Comparison of ENCODE assay signal across 8 cellular contexts in genomic region chr19:1875265-1875645, GRCh38. TPM values are rescaled to one million over a fixed set of nuclear protein-coding genes. Genes with fewer than 3 reads are reported as not detected.
DNase-seq lines count a peak whose midpoint lies in the region; ATAC-seq and TF ChIP-seq lines count a peak whose summit lies in the region.
"Not testable (repeated sequence)": the region's sequence is repeated elsewhere in the genome, so short reads cannot be mapped to it uniquely, and the experiment has no call there.

No MANE protein-coding gene starts in this region.

- not testable (repeated sequence) for DNase-seq in AG09309 (ENCODE audit: low read depth); H9; activated T-helper 1 cell treated with anti-CD3 and anti-CD28 coated beads, Interleukin-12 subunit alpha, Interleukin-12 subunit beta, Interleukin-2, Interleukin-4 antibody, amounts not matched to agents 30 ng/mL and 10 ng/mL and 1 ng/mL, durations not matched to agents 14 hours and 24 hours and 36 hours (ENCODE audit: low spot score); iPS DF 6.9 (ENCODE audit: low read depth, low spot score); naive thymus-derived CD8-positive, alpha-beta T cell
- peak; percentile 44 for DNase-seq in OCI-M1 (lab: John Stamatoyannopoulos, UW)

- WGBS in H9 (ENCODE audit: extremely low coverage, insufficient read length, low lambda C conversion rate) = no CpG with 5 or more reads among the region's 11 CpGs
- no CpG with 5 or more reads among the region's 11 CpGs for WGBS in iPS DF 6.9 (ENCODE audit: insufficient coverage, insufficient read length)

- not testable (repeated sequence) for H3K9me3 ChIP-seq in H9 (ENCODE audit: control insufficient read depth, low read depth, low read length); iPS DF 6.9 (ENCODE audit: control insufficient read depth, insufficient read depth, low read length)

- H4K20me1 ChIP-seq in H9 (ENCODE audit: control insufficient read depth, insufficient read depth, insufficient read length) = not testable (repeated sequence)

- not testable (repeated sequence) for H4K5ac ChIP-seq in H9 (ENCODE audit: insufficient read length, low read depth, low read length)

- H3K4me1 Mint-ChIP-seq in H9 = peaks cover 14 to 15% of the 10 kb centered on the region in 2 experiments
- H3K4me1 Mint-ChIP-seq in activated T-helper 1 cell treated with anti-CD3 and anti-CD28 coated beads, Interleukin-12 subunit alpha, Interleukin-12 subunit beta, Interleukin-2, Interleukin-4 antibody, amounts not matched to agents 30 ng/mL and 10 ng/mL and 1 ng/mL, durations not matched to agents 14 hours and 24 hours and 36 hours (ENCODE audit: low read depth) = peaks cover 20% of the 10 kb centered on the region
- peaks cover 40% of the 10 kb centered on the region for H3K4me1 Mint-ChIP-seq in dendritic cell treated with granulocyte-macrophage colony-stimulating factor and Interleukin-4, amounts not matched to agents 40 ng/mL and 50 ng/mL, for 4 days (ENCODE audit: low read depth)
- peaks cover 13 to 45% (median 36%) of the 10 kb centered on the region in 4 donors for H3K4me1 Mint-ChIP-seq in naive thymus-derived CD8-positive, alpha-beta T cell
- H3K4me1 Mint-ChIP-seq in stimulated activated naive CD8-positive, alpha-beta T cell treated with anti-CD3 and anti-CD28 coated beads, Interleukin-15, Interleukin-2, amounts not matched to agents 100 ng/mL and 50 ng/mL, for 24 hours (ENCODE audit: low read depth) = peaks cover 27% of the 10 kb centered on the region

- TF ChIP-seq CTCF in AG09309 (IDR thresholded peaks at IDR 0.05; ENCODE audit: control insufficient read depth, insufficient read depth, low read depth, low read length, missing control alignments); H9 (conservative IDR thresholded peaks at IDR 0.05): not testable (repeated sequence)

- H3K4me1 ChIP-seq in H9 (ENCODE audit: insufficient read depth, low read length); iPS DF 6.9 (ENCODE audit: control insufficient read depth, insufficient read depth, low read length): not testable (repeated sequence)

- not testable (repeated sequence) for H3T11ph ChIP-seq in H9 (ENCODE audit: low read length)

- not testable (repeated sequence) for H3K56ac ChIP-seq in H9 (ENCODE audit: insufficient read length, low read depth, low read length)

- not testable (repeated sequence) for H3K27ac ChIP-seq in H9 (ENCODE audit: insufficient read length, low read depth, low read length); iPS DF 6.9 (ENCODE audit: low read length)

- H3K9ac ChIP-seq in H9 (ENCODE audit: extremely low read depth, insufficient read length, low read length) = peak overlapping the region; percentile 78

- peaks cover 0 to 11% (median 2%) of the 10 kb centered on the region in 3 experiments; a peak in 3 of 7 replicates for H3K36me3 Mint-ChIP-seq in H9 (ENCODE audit: insufficient read depth in 1 of 3, low read depth in 3 of 3)
- peaks cover 13% of the 10 kb centered on the region for H3K36me3 Mint-ChIP-seq in activated T-helper 1 cell treated with anti-CD3 and anti-CD28 coated beads, Interleukin-12 subunit alpha, Interleukin-12 subunit beta, Interleukin-2, Interleukin-4 antibody, amounts not matched to agents 30 ng/mL and 10 ng/mL and 1 ng/mL, durations not matched to agents 14 hours and 24 hours and 36 hours (ENCODE audit: low read depth)
- H3K36me3 Mint-ChIP-seq in dendritic cell treated with granulocyte-macrophage colony-stimulating factor and Interleukin-4, amounts not matched to agents 40 ng/mL and 50 ng/mL, for 4 days (ENCODE audit: low read depth) = peaks cover 76% of the 10 kb centered on the region
- H3K36me3 Mint-ChIP-seq in naive thymus-derived CD8-positive, alpha-beta T cell = peaks cover 0 to 10% (median 0%) of the 10 kb centered on the region in 3 donors
- H3K36me3 Mint-ChIP-seq in stimulated activated naive CD8-positive, alpha-beta T cell treated with anti-CD3 and anti-CD28 coated beads, Interleukin-15, Interleukin-2, amounts not matched to agents 100 ng/mL and 50 ng/mL, for 24 hours (ENCODE audit: low read depth) = peaks cover 19% of the 10 kb centered on the region

- peak overlapping the region; percentile 98 to 99 for H3K4me3 Mint-ChIP-seq in H9
- peak overlapping the region; percentile 98 for H3K4me3 Mint-ChIP-seq in activated T-helper 1 cell treated with anti-CD3 and anti-CD28 coated beads, Interleukin-12 subunit alpha, Interleukin-12 subunit beta, Interleukin-2, Interleukin-4 antibody, amounts not matched to agents 30 ng/mL and 10 ng/mL and 1 ng/mL, durations not matched to agents 14 hours and 24 hours and 36 hours
- peak overlapping the region; percentile 99 for H3K4me3 Mint-ChIP-seq in dendritic cell treated with granulocyte-macrophage colony-stimulating factor and Interleukin-4, amounts not matched to agents 40 ng/mL and 50 ng/mL, for 4 days
- peak overlapping the region; percentile 92 to 99 (median 98) for H3K4me3 Mint-ChIP-seq in naive thymus-derived CD8-positive, alpha-beta T cell
- H3K4me3 Mint-ChIP-seq in stimulated activated naive CD8-positive, alpha-beta T cell treated with anti-CD3 and anti-CD28 coated beads, Interleukin-15, Interleukin-2, amounts not matched to agents 100 ng/mL and 50 ng/mL, for 24 hours = peak overlapping the region; percentile 99

- H3K79me1 ChIP-seq in H9 (ENCODE audit: insufficient read depth, low read depth, low read length, poor library complexity, severe bottlenecking) = not testable (repeated sequence)

- peak overlapping the region; percentile 85 for H3K4me2 ChIP-seq in H9 (ENCODE audit: insufficient read depth, insufficient read length, low read length)

- H4K8ac ChIP-seq in H9 (replicated peaks; ENCODE audit: insufficient read length, low read depth, low read length) = not testable (repeated sequence)

- H3K23ac ChIP-seq in H9 (ENCODE audit: insufficient read length, low read depth, low read length) = not testable (repeated sequence)

- POLR2A ChIA-PET in naive thymus-derived CD8-positive, alpha-beta T cell (lab: Charles Lee) = interaction anchor here (0.6 to 3.9 kb wide), 16 partner anchors 9 to 1258 kb away, joined by 3 to 37 read pairs (median 7); partner anchors contain the start of gene ABHD17A

- not testable (repeated sequence) for H2BK15ac ChIP-seq in H9 (ENCODE audit: low read depth, low read length)

- H2BK12ac ChIP-seq in H9 (ENCODE audit: insufficient read length, low read depth, low read length) = not testable (repeated sequence)

- not testable (repeated sequence) for H2BK5ac ChIP-seq in H9 (ENCODE audit: insufficient read length, low read length)

- H3K27me3 ChIP-seq in H9 (ENCODE audit: insufficient read depth, low read length); iPS DF 6.9 (ENCODE audit: control insufficient read depth, insufficient read depth, low read length): not testable (repeated sequence)

- H3K9me3 Mint-ChIP-seq in H9; activated T-helper 1 cell treated with anti-CD3 and anti-CD28 coated beads, Interleukin-12 subunit alpha, Interleukin-12 subunit beta, Interleukin-2, Interleukin-4 antibody, amounts not matched to agents 30 ng/mL and 10 ng/mL and 1 ng/mL, durations not matched to agents 14 hours and 24 hours and 36 hours; dendritic cell treated with granulocyte-macrophage colony-stimulating factor and Interleukin-4, amounts not matched to agents 40 ng/mL and 50 ng/mL, for 4 days; naive thymus-derived CD8-positive, alpha-beta T cell; stimulated activated naive CD8-positive, alpha-beta T cell treated with anti-CD3 and anti-CD28 coated beads, Interleukin-15, Interleukin-2, amounts not matched to agents 100 ng/mL and 50 ng/mL, for 24 hours: not testable (repeated sequence)

- H3K4ac ChIP-seq in H9 (ENCODE audit: low read depth, low read length) = not testable (repeated sequence)

- H2BK20ac ChIP-seq in H9 (ENCODE audit: low read depth, low read length, poor library complexity, severe bottlenecking) = not testable (repeated sequence)

- H4K91ac ChIP-seq in H9 (ENCODE audit: insufficient read length, low read depth, low read length) = not testable (repeated sequence)

- H3K36me3 ChIP-seq in iPS DF 6.9 (ENCODE audit: control insufficient read depth, insufficient read depth, low read length) = not testable (repeated sequence)

- not testable (repeated sequence) for H3K18ac ChIP-seq in H9 (ENCODE audit: insufficient read length, low read depth, low read length)

- H2AK5ac ChIP-seq in H9 (ENCODE audit: insufficient read length, low read length) = not testable (repeated sequence)

- not testable (repeated sequence) for H3K79me2 ChIP-seq in H9 (ENCODE audit: insufficient read depth, low read length)

- peak overlapping the region; percentile 98 for H3K4me3 ChIP-seq in AG09309 (ENCODE audit: control insufficient read depth, low read depth, low read length)
- peak overlapping the region; percentile 86 for H3K4me3 ChIP-seq in iPS DF 6.9 (ENCODE audit: low read length)

- not testable (repeated sequence) for H3K14ac ChIP-seq in H9 (ENCODE audit: insufficient read depth, low read length)

- intact Hi-C loops in activated T-helper 1 cell treated with anti-CD3 and anti-CD28 coated beads, Interleukin-12 subunit alpha, Interleukin-12 subunit beta, Interleukin-2, Interleukin-4 antibody, amounts not matched to agents 30 ng/mL and 10 ng/mL and 1 ng/mL, durations not matched to agents 14 hours and 24 hours and 36 hours (cut with micrococcal nuclease); dendritic cell treated with granulocyte-macrophage colony-stimulating factor and Interleukin-4, amounts not matched to agents 40 ng/mL and 50 ng/mL, for 4 days (cut with micrococcal nuclease): not testable (repeated sequence)

- H3K27ac Mint-ChIP-seq in H9 = peak overlapping the region in 2 of 3 experiments; percentile 82 to 95; a peak in 5 of 7 replicates
- peak overlapping the region; percentile 96 for H3K27ac Mint-ChIP-seq in activated T-helper 1 cell treated with anti-CD3 and anti-CD28 coated beads, Interleukin-12 subunit alpha, Interleukin-12 subunit beta, Interleukin-2, Interleukin-4 antibody, amounts not matched to agents 30 ng/mL and 10 ng/mL and 1 ng/mL, durations not matched to agents 14 hours and 24 hours and 36 hours
- peak overlapping the region; percentile 93 for H3K27ac Mint-ChIP-seq in dendritic cell treated with granulocyte-macrophage colony-stimulating factor and Interleukin-4, amounts not matched to agents 40 ng/mL and 50 ng/mL, for 4 days
- H3K27ac Mint-ChIP-seq in naive thymus-derived CD8-positive, alpha-beta T cell = peak overlapping the region; percentile 88 to 99 (median 97)
- H3K27ac Mint-ChIP-seq in stimulated activated naive CD8-positive, alpha-beta T cell treated with anti-CD3 and anti-CD28 coated beads, Interleukin-15, Interleukin-2, amounts not matched to agents 100 ng/mL and 50 ng/mL, for 24 hours = peak overlapping the region; percentile 95

- H3K27me3 Mint-ChIP-seq in H9 (ENCODE audit: low read depth); activated T-helper 1 cell treated with anti-CD3 and anti-CD28 coated beads, Interleukin-12 subunit alpha, Interleukin-12 subunit beta, Interleukin-2, Interleukin-4 antibody, amounts not matched to agents 30 ng/mL and 10 ng/mL and 1 ng/mL, durations not matched to agents 14 hours and 24 hours and 36 hours (ENCODE audit: insufficient read depth); dendritic cell treated with granulocyte-macrophage colony-stimulating factor and Interleukin-4, amounts not matched to agents 40 ng/mL and 50 ng/mL, for 4 days; naive thymus-derived CD8-positive, alpha-beta T cell; stimulated activated naive CD8-positive, alpha-beta T cell treated with anti-CD3 and anti-CD28 coated beads, Interleukin-15, Interleukin-2, amounts not matched to agents 100 ng/mL and 50 ng/mL, for 24 hours: not testable (repeated sequence)

- not testable (repeated sequence) for H2AFZ ChIP-seq in H9 (ENCODE audit: low read length)

- H3K23me2 ChIP-seq in H9 (ENCODE audit: insufficient read length, low read depth, low read length, poor library complexity, severe bottlenecking) = peaks cover 21% of the 10 kb centered on the region

- ATAC-seq in naive thymus-derived CD8-positive, alpha-beta T cell = peak in 1 of 2 donors; percentile 10

- not testable (repeated sequence) for H2BK120ac ChIP-seq in H9 (ENCODE audit: low read depth, low read length, poor library complexity, severe bottlenecking)

RNA-seq across cellular contexts. Expression of gene ABHD17A, which starts 10.0 kb away (rescaled TPM):
- 47.5 and 50.3 TPM in 2 replicates for total RNA-seq in H9 (2021)
- 115 TPM in 2 replicates for total RNA-seq in activated T-helper 1 cell treated with anti-CD3 and anti-CD28 coated beads, Interleukin-12 subunit alpha, Interleukin-12 subunit beta, Interleukin-2, Interleukin-4 antibody, amounts not matched to agents 30 ng/mL and 10 ng/mL and 1 ng/mL, durations not matched to agents 14 hours and 24 hours and 36 hours
- total RNA-seq in naive thymus-derived CD8-positive, alpha-beta T cell = 100 to 1,000 TPM; 106 to 109 TPM
- 100 to 1,000 TPM; 153 to 207 (median 155) TPM for polyA plus RNA-seq in naive thymus-derived CD8-positive, alpha-beta T cell

RNA-seq across cellular contexts. Expression of gene KLF16, which starts 11.9 kb away (rescaled TPM):
- 66.5 and 66.8 TPM in 2 replicates for total RNA-seq in H9 (2021)
- 34.5 and 39.1 TPM in 2 replicates for total RNA-seq in activated T-helper 1 cell treated with anti-CD3 and anti-CD28 coated beads, Interleukin-12 subunit alpha, Interleukin-12 subunit beta, Interleukin-2, Interleukin-4 antibody, amounts not matched to agents 30 ng/mL and 10 ng/mL and 1 ng/mL, durations not matched to agents 14 hours and 24 hours and 36 hours
- total RNA-seq in naive thymus-derived CD8-positive, alpha-beta T cell = 10 to 100 TPM; 18.5 to 19.9 TPM
- polyA plus RNA-seq in naive thymus-derived CD8-positive, alpha-beta T cell = under 1 TPM; 0.23 to 0.84 (median 0.36) TPM

RNA-seq across cellular contexts. Expression of gene REXO1, which starts 27.0 kb away (rescaled TPM):
- total RNA-seq in H9 (2021) = 45.6 and 56.8 TPM in 2 replicates
- 64.5 and 70.5 TPM in 2 replicates for total RNA-seq in activated T-helper 1 cell treated with anti-CD3 and anti-CD28 coated beads, Interleukin-12 subunit alpha, Interleukin-12 subunit beta, Interleukin-2, Interleukin-4 antibody, amounts not matched to agents 30 ng/mL and 10 ng/mL and 1 ng/mL, durations not matched to agents 14 hours and 24 hours and 36 hours
- total RNA-seq in naive thymus-derived CD8-positive, alpha-beta T cell = 10 to 100 TPM; 78.1 to 86.2 TPM
- polyA plus RNA-seq in naive thymus-derived CD8-positive, alpha-beta T cell = 1 to 10 TPM; 2.7 to 6.8 (median 3.1) TPM

RNA-seq across cellular contexts. Expression of gene ADAT3, which starts 29.9 kb away (rescaled TPM):
- total RNA-seq in H9 (2021) = 12.2 and 12.9 TPM in 2 replicates
- total RNA-seq in activated T-helper 1 cell treated with anti-CD3 and anti-CD28 coated beads, Interleukin-12 subunit alpha, Interleukin-12 subunit beta, Interleukin-2, Interleukin-4 antibody, amounts not matched to agents 30 ng/mL and 10 ng/mL and 1 ng/mL, durations not matched to agents 14 hours and 24 hours and 36 hours = 8.4 and 9.6 TPM in 2 replicates
- total RNA-seq in naive thymus-derived CD8-positive, alpha-beta T cell = 1 to 10 TPM; 4.2 to 4.5 TPM
- polyA plus RNA-seq in naive thymus-derived CD8-positive, alpha-beta T cell = 1 to 10 TPM; 1.9 to 3.6 (median 3.6) TPM

RNA-seq across cellular contexts. Expression of gene SCAMP4, which starts 29.9 kb away (rescaled TPM):
- total RNA-seq in H9 (2021) = 65.0 and 69.0 TPM in 2 replicates
- 38.0 and 41.5 TPM in 2 replicates for total RNA-seq in activated T-helper 1 cell treated with anti-CD3 and anti-CD28 coated beads, Interleukin-12 subunit alpha, Interleukin-12 subunit beta, Interleukin-2, Interleukin-4 antibody, amounts not matched to agents 30 ng/mL and 10 ng/mL and 1 ng/mL, durations not matched to agents 14 hours and 24 hours and 36 hours
- 10 to 100 TPM; 20.7 to 23.4 TPM for total RNA-seq in naive thymus-derived CD8-positive, alpha-beta T cell
- 10 to 100 TPM; 12.1 to 15.5 (median 12.5) TPM for polyA plus RNA-seq in naive thymus-derived CD8-positive, alpha-beta T cell
